Comparison of ENCODE assay signal across 1 cellular context in the genomic region with DNA sequence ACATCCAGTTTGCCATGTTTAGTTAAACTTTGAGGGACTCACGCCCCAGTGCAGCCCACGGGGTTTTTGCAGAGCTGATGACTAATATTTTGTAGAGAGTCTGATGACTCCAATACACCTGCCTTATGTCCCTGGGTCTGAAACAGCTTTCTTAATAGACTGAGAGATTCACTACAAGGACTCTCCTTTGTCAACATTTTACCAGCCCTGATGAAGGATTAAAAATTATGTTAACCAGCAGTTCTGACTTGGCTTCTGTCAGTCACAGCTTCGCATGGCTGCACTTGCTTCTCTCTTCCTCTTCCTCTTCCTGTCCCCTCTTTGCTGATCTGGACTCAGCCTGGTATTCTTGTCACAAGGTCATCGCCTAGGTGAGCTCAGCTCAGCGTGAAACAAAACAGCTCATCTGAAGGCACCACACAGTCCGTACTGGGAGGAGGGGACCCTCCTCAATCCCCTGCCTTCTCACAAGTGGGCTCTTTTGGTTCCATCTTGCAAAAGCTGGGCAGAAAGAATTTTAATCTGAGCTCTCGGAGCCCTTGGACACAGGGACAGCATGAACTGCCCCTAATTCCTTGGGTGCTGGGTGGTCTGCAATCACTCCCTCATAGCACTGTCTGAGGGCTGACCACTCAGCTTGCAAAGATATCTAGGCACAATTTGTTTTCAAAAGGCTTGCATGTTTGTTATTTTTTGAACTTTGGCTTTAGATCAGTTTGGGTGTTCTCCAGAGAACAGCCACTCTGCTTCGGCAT.
TF ChIP-seq lines count a peak whose summit lies in the region.

No MANE protein-coding gene starts in this region.

TF ChIP-seq in H1, 55 proteins besides CTCF, POLR2A, EP300 and RAD21:
- TF ChIP-seq RBBP5 (IDR thresholded peaks at IDR 0.05; ENCODE audit: borderline replicate concordance, low read depth, low read length): no peak
- no peak for TF ChIP-seq CREB1 (IDR thresholded peaks at IDR 0.05)
- no peak for TF ChIP-seq CHD2 (IDR thresholded peaks at IDR 0.05; ENCODE audit: low read length)
- TF ChIP-seq, protein P1, sequence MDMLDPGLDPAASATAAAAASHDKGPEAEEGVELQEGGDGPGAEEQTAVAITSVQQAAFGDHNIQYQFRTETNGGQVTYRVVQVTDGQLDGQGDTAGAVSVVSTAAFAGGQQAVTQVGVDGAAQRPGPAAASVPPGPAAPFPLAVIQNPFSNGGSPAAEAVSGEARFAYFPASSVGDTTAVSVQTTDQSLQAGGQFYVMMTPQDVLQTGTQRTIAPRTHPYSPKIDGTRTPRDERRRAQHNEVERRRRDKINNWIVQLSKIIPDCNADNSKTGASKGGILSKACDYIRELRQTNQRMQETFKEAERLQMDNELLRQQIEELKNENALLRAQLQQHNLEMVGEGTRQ (IDR thresholded peaks at IDR 0.05; ENCODE audit: low read length): no peak
- TF ChIP-seq TBP (IDR thresholded peaks at IDR 0.05; ENCODE audit: low read depth, low read length): no peak
- no peak for TF ChIP-seq PHF8 (conservative IDR thresholded peaks at IDR 0.05; ENCODE audit: low read depth, low read length)
- no peak for TF ChIP-seq SRF (IDR thresholded peaks at IDR 0.05; ENCODE audit: low read depth, low read length)
- no peak for TF ChIP-seq SAP30 (IDR thresholded peaks at IDR 0.05; ENCODE audit: insufficient read depth, insufficient replicate concordance, low read length)
- TF ChIP-seq TCF12 (IDR thresholded peaks at IDR 0.05; ENCODE audit: low read depth, low read length): no peak
- no peak for TF ChIP-seq RNF2 (IDR thresholded peaks at IDR 0.05; ENCODE audit: borderline replicate concordance, low read depth, low read length, missing control alignments, poor library complexity, severe bottlenecking)
- no peak for TF ChIP-seq CTBP2 (IDR thresholded peaks at IDR 0.05; ENCODE audit: borderline replicate concordance, insufficient read depth, insufficient read length, low read length)
